Comparison of ENCODE assay signal across 18 cellular contexts in genomic region chr17:51805765-51806164, GRCh38.
"Had no signal": no experiment of that assay in that cellular context is flagged by ENCODE, and none has a peak within 500 bp of the region (broad histone marks: within the 10 kb centered on the region; RNA-seq: fewer than 3 reads in every experiment).

No MANE protein-coding gene starts in this region.

- ATAC-seq: activated CD4-positive, CD25-positive, alpha-beta regulatory T cell treated with anti-CD3 and anti-CD28 coated beads, Interleukin-2, amount 50 U/mL, for 24 hours; effector memory CD8-positive, alpha-beta T cell; gastrocnemius medialis; heart left ventricle; right cardiac atrium; stimulated activated naive CD8-positive, alpha-beta T cell treated with anti-CD3 and anti-CD28 coated beads, Interleukin-15, Interleukin-2, amounts not matched to agents 100 U/mL and 50 U/mL, for 24 hours; upper lobe of right lung had no signal

- H3K4me1 ChIP-seq: breast epithelium, gastrocnemius medialis, heart left ventricle, suprapubic skin, upper lobe of right lung had no signal

- H3K9me3 ChIP-seq: breast epithelium, gastrocnemius medialis, suprapubic skin, upper lobe of right lung had no signal

- H3K27ac ChIP-seq: breast epithelium, gastrocnemius medialis, heart left ventricle, suprapubic skin, upper lobe of right lung had no signal

- H3K36me3 ChIP-seq: breast epithelium, gastrocnemius medialis, heart left ventricle, suprapubic skin, upper lobe of right lung had no signal

- DNase-seq: activated naive CD4-positive, alpha-beta T cell; aorta; cerebellar nuclear complex; dermis blood vessel endothelial cell; effector memory CD8-positive, alpha-beta T cell; gastrocnemius medialis; heart left ventricle; immature natural killer cell; mesendoderm; nephron progenitor cell; occipital lobe; right cardiac atrium; stimulated activated CD4-positive, alpha-beta T cell treated with anti-CD3 and anti-CD28 coated beads, Interleukin-4, amount 100 ng/mL, for 24 hours; stimulated activated naive CD8-positive, alpha-beta T cell treated with anti-CD3 and anti-CD28 coated beads, Interleukin-15, Interleukin-2, amounts not matched to agents 100 U/mL and 50 U/mL, for 24 hours; upper lobe of right lung had no signal

- H3K4me3 ChIP-seq: breast epithelium, gastrocnemius medialis, heart left ventricle, suprapubic skin, upper lobe of right lung had no signal

- H3K27me3 ChIP-seq: gastrocnemius medialis, heart left ventricle, upper lobe of right lung had no signal
